ENCODE assay signal across 18 cellular contexts in the genomic region with DNA sequence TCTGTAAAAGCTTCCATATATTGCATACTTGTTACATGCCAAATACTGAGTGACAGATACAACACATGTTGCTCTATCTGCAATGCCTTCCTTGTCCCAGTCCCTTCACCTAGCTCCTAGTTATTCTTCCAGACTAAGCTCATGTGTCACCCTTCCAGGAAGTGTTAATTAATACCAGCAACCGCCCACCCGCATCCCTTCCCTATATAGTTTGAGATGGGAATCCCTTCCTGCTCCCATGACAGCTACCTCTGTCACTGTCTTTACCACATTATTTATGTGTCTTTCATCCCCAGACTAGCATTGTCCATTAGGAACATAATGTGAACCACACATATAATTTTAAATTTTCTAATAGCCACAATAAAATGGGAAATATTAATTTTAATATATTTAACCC. TPM values are rescaled to one million over a fixed set of nuclear protein-coding genes. Genes with fewer than 3 reads are reported as not detected.
A peak's percentile ranks its signal among the peaks of the same experiment; 100 is the strongest.
DNase-seq lines count a peak whose midpoint lies in the region; ATAC-seq, FAIRE-seq and TF ChIP-seq lines count a peak whose summit lies in the region.
"Had no signal": no experiment of that assay in that cellular context is flagged by ENCODE, and none has a peak within 500 bp of the region (broad histone marks: within the 10 kb centered on the region; RNA-seq: fewer than 3 reads in every experiment).

No MANE protein-coding gene starts in this region.

- FAIRE-seq in HepG2 (lab: Jason Lieb, UNC) = no peak
- no peak for FAIRE-seq in urothelium cell line (lab: Jason Lieb, UNC)
- FAIRE-seq: colon, frontal cortex, K562 had no signal

- WGBS in liver = 85% methylated on average over 2 of the region's 2 CpGs
- 94% methylated on average over 2 of the region's 2 CpGs for WGBS in HepG2 (ENCODE audit: low lambda C conversion rate)

- H3K9me3 ChIP-seq in liver (ENCODE audit: control insufficient read depth in 4 of 4, low read length in 3 of 4) (no peaks in the 10 kb centered on the region), HepG2 (ENCODE audit: low read length) (no peaks in the 10 kb centered on the region), MM.1S (replicated peaks; ENCODE audit: insufficient read depth, low read length) (no peaks in the 10 kb centered on the region)
- H3K9me3 ChIP-seq: stomach had no signal

- ATAC-seq in HepG2 (no peak), foreskin keratinocyte (peak; percentile 39), HG02938 (IDR thresholded peaks at IDR 0.05; ENCODE audit: unreplicated experiment) (no peak)
- ATAC-seq: K562 had no signal

- DNase-seq in HepG2 (ENCODE audit: low spot score) = no peak
- DNase-seq in SHP77 treated with DMSO at 0.1 percent for 48 hours (lab: John Stamatoyannopoulos, UW) = peak; percentile 37
- DNase-seq in foreskin keratinocyte = no peak
- peak; percentile 12 for DNase-seq in urothelium cell line (ENCODE audit: low spot score)
- no peak for DNase-seq in MM.1S
- no peak for DNase-seq in GM19240 (ENCODE audit: insufficient read length, low spot score)
- DNase-seq: activated CD4-positive, alpha-beta T cell treated with anti-CD3 and anti-CD28 coated beads for 1 hour; activated gamma-delta T cell; retina; T-helper 9 cell had no signal

- BruUV-seq in HepG2 (replicated peaks; lab: Mats Ljungman, UMichigan) = no TSS peak

- no peak overlapping the region for H3K9ac ChIP-seq in liver (ENCODE audit: low read depth in 1 of 2, low read length in 2 of 2)
- H3K9ac ChIP-seq in HepG2 (ENCODE audit: insufficient read depth, low read depth, low read length) = no peak overlapping the region
- H3K9ac ChIP-seq in MM.1S (ENCODE audit: low read length) = no peak overlapping the region

- H3K4me2 ChIP-seq in HepG2 (ENCODE audit: low read depth, low read length) (no peak overlapping the region), MM.1S (ENCODE audit: low read depth, low read length) (no peak overlapping the region)

- H3K79me2 ChIP-seq in HepG2 (ENCODE audit: insufficient read depth, low read length) = no peaks in the 10 kb centered on the region
- H3K79me2 ChIP-seq in MM.1S (ENCODE audit: low read length) = no peaks in the 10 kb centered on the region

- H3K4me3 ChIP-seq in liver (ENCODE audit: low read depth in 1 of 3, low read length in 3 of 3) = no peak overlapping the region
- no peak overlapping the region for H3K4me3 ChIP-seq in HepG2 (replicated peaks in 1 of 3; ENCODE audit: insufficient read depth in 1 of 3, low read depth in 2 of 3, low read length in 3 of 3)
- H3K4me3 ChIP-seq in MM.1S (ENCODE audit: low read length) = no peak overlapping the region
- H3K4me3 ChIP-seq: K562, lung, stomach had no signal

- H3K4me1 ChIP-seq in liver (ENCODE audit: control insufficient read depth in 4 of 4, insufficient read depth in 4 of 4, low read length in 3 of 4) (peaks cover 6 to 58% (median 31%) of the 10 kb centered on the region in 4 donors), HepG2 (ENCODE audit: insufficient read depth, low read length) (peaks cover 40% of the 10 kb centered on the region), foreskin keratinocyte (peaks cover 13% of the 10 kb centered on the region), MM.1S (ENCODE audit: low read length) (no peaks in the 10 kb centered on the region)

- H3K9me2 ChIP-seq in MM.1S (replicated peaks; ENCODE audit: insufficient read depth, low read length) = no peaks in the 10 kb centered on the region

- intact Hi-C loops in HepG2 (cut with micrococcal nuclease; ENCODE audit: unreplicated experiment) = loop anchor here (5.0 kb wide), 1 partner anchor 55 kb away; no protein-coding TSS in a partner anchor

- CTCF ChIA-PET in HepG2 (lab: Yijun Ruan, JAX; ENCODE audit: low intra/inter-chr PET ratio, low total read pairs) = no interaction called here

- TF ChIP-seq CTCF in liver (IDR thresholded peaks at IDR 0.05; ENCODE audit: low read depth, low read length, missing input control) (no peak), HepG2 (CRISPR knock-in tag; IDR thresholded peaks at IDR 0.05) (no peak), foreskin keratinocyte (conservative IDR thresholded peaks at IDR 0.05) (no peak), MM.1S (IDR thresholded peaks at IDR 0.05; ENCODE audit: low read length) (no peak)

- in situ Hi-C loops in HepG2 (cut with HindIII; ENCODE audit: extremely low pct_ligation_motif_present, low pct_unique_long_range_greater_than_20kb) = no loop called here

- no peak for TF ChIP-seq POLR2A in HepG2 (IDR thresholded peaks at IDR 0.05; ENCODE audit: insufficient read depth in 1 of 2, low read depth in 2 of 2, low read length in 2 of 2)

- H3K27me3 ChIP-seq in liver (ENCODE audit: control insufficient read depth in 4 of 4, insufficient read depth in 4 of 4, low read length in 3 of 4) (no peaks in the 10 kb centered on the region), HepG2 (ENCODE audit: control insufficient read depth in 1 of 2, insufficient read depth in 2 of 2, low read length in 2 of 2) (peaks cover 0 to 7% of the 10 kb centered on the region in 2 experiments; a peak in 2 of 5 replicates), foreskin keratinocyte (no peaks in the 10 kb centered on the region), MM.1S (replicated peaks; ENCODE audit: insufficient read depth, low read length) (no peaks in the 10 kb centered on the region)
- H3K27me3 ChIP-seq: stomach had no signal

- H3K27ac ChIP-seq in liver (ENCODE audit: low read depth in 1 of 2, low read length in 2 of 2) (peak overlapping the region; percentile 4 to 19), HepG2 (ENCODE audit: extremely low read length, insufficient read depth, low read length) (no peak overlapping the region), foreskin keratinocyte (no peak overlapping the region), MM.1S (ENCODE audit: low read length) (no peak overlapping the region)
- H3K27ac ChIP-seq: HL-60 had no signal

- TF ChIP-seq EP300 in HepG2 (IDR thresholded peaks at IDR 0.05; ENCODE audit: low read depth in 2 of 2, low read length in 2 of 2) = no peak
- no peak for TF ChIP-seq EP300 in HepG2 (CRISPR knock-in tag; IDR thresholded peaks at IDR 0.05; ENCODE audit: borderline replicate concordance)

- H4K20me1 ChIP-seq in HepG2 (ENCODE audit: insufficient read depth, low read length) = no peaks in the 10 kb centered on the region
- no peaks in the 10 kb centered on the region for H4K20me1 ChIP-seq in MM.1S (ENCODE audit: insufficient read depth, low read length)

- H2AFZ ChIP-seq in HepG2 (ENCODE audit: low read length) = no peak overlapping the region
- no peak overlapping the region for H2AFZ ChIP-seq in MM.1S (ENCODE audit: low read length)

- no peak for TF ChIP-seq RAD21 in liver (IDR thresholded peaks at IDR 0.05)
- no peak for TF ChIP-seq RAD21 in HepG2 (CRISPR knock-in tag; IDR thresholded peaks at IDR 0.05)

- H3K36me3 ChIP-seq in liver (ENCODE audit: control insufficient read depth in 4 of 4, insufficient read depth in 3 of 4, low read depth in 1 of 4, low read length in 3 of 4) = no peaks in the 10 kb centered on the region
- H3K36me3 ChIP-seq in HepG2 (replicated peaks in 1 of 2; ENCODE audit: control insufficient read depth in 1 of 2, insufficient read depth in 2 of 2, low read length in 2 of 2) = no peaks in the 10 kb centered on the region
- no peaks in the 10 kb centered on the region for H3K36me3 ChIP-seq in MM.1S (replicated peaks; ENCODE audit: insufficient read depth, low read length)
- H3K36me3 ChIP-seq: stomach had no signal

- POLR2A ChIA-PET in HepG2 (lab: Yijun Ruan, JAX) = no interaction called here

- H3F3A ChIP-seq in MM.1S (ENCODE audit: insufficient read depth, low read length) = no peaks in the 10 kb centered on the region

TF ChIP-seq in liver, 16 proteins besides CTCF, POLR2A, EP300 and RAD21 (continues in another document):
- TF ChIP-seq YY1 (IDR thresholded peaks at IDR 0.05) = no peak
- no peak for TF ChIP-seq GABPA (IDR thresholded peaks at IDR 0.05 in 1 of 2, conservative IDR thresholded peaks at IDR 0.05 in 1 of 2)

TF ChIP-seq in HepG2, 621 proteins besides CTCF, POLR2A, EP300 and RAD21 (continues in another document):
- TF ChIP-seq MED13 (CRISPR knock-in tag; IDR thresholded peaks at IDR 0.05) = no peak

RNA-seq across cellular contexts. Expression of gene FRY, which starts 49.5 kb away (rescaled TPM):
- 10 to 100 TPM in 1 of 2 donors, 1 to 10 TPM in 1; 6.2 to 31.2 TPM for total RNA-seq in liver
- 10 to 100 TPM; 10.3 to 15.1 TPM for polyA plus RNA-seq in liver
- total RNA-seq in HepG2 (2016; rRNA removed; fragmentation: Illumina TruSeq; extraction: Trizol) = 8.2 and 14.8 TPM in 2 replicates
- 0.79 and 2.0 TPM in 2 replicates for total RNA-seq in HepG2 (2016; cell fraction: cytosol; rRNA removed; fragmentation: Illumina TruSeq; extraction: Trizol; ENCODE audit: low read depth)
- 8.5 and 12.8 TPM in 2 replicates for total RNA-seq in HepG2 (2016; cell fraction: insoluble cytoplasmic fraction; rRNA removed; fragmentation: Illumina TruSeq; extraction: Trizol)
- 3.9 and 4.5 TPM in 2 replicates for total RNA-seq in HepG2 (2016; cell fraction: membrane; rRNA removed; fragmentation: Illumina TruSeq; extraction: Trizol)
- total RNA-seq in HepG2 (2016; cell fraction: nucleus; rRNA removed; fragmentation: Illumina TruSeq; extraction: Trizol) = 17.8 and 23.0 TPM in 2 replicates
- 13.1 and 14.6 TPM in 2 replicates for polyA plus RNA-seq in HepG2 (2011; rRNA removed)
- polyA plus RNA-seq in HepG2 (2011; cell fraction: cytosol; rRNA removed) = 9.9 and 10.4 TPM in 2 replicates
- 29.4 and 34.8 TPM in 2 replicates for polyA plus RNA-seq in HepG2 (2011; cell fraction: nucleus; rRNA removed)
- polyA plus RNA-seq in HepG2 (2012) = 9.7 and 12.6 TPM in 2 replicates
- polyA plus RNA-seq in HepG2 (2016; cell fraction: cytosol; fragmentation: Illumina TruSeq; extraction: Trizol; ENCODE audit: low read depth) = 0.15 and 0.58 TPM in 2 replicates
- 5.1 and 9.9 TPM in 2 replicates for polyA plus RNA-seq in HepG2 (2016; cell fraction: insoluble cytoplasmic fraction; fragmentation: Illumina TruSeq; extraction: Trizol; ENCODE audit: low read depth)
- 0.74 and 1.2 TPM in 2 replicates for polyA plus RNA-seq in HepG2 (2016; cell fraction: membrane; fragmentation: Illumina TruSeq; extraction: Trizol; ENCODE audit: low read depth)
- polyA plus RNA-seq in HepG2 (2016; cell fraction: nucleus; fragmentation: Illumina TruSeq; extraction: Trizol; ENCODE audit: insufficient read depth, low read depth) = 12.9 and 13.2 TPM in 2 replicates
- polyA minus RNA-seq in HepG2 (2011; rRNA and poly(A)+ RNA removed; ENCODE audit: low replicate concordance) = 0.94 and 34.8 TPM in 2 replicates
- polyA minus RNA-seq in HepG2 (2011; cell fraction: cytosol; rRNA and poly(A)+ RNA removed) = 19.9 and 22.5 TPM in 2 replicates
- polyA minus RNA-seq in HepG2 (2011; cell fraction: nucleus; rRNA and poly(A)+ RNA removed) = 96.2 and 115 TPM in 2 replicates
- 0.21 and 0.48 TPM in 2 replicates for total RNA-seq in foreskin keratinocyte
- polyA plus RNA-seq in foreskin keratinocyte = 0.04 and 0.19 TPM in 2 replicates

Comparison
In these comparisons a context has a peak if more than half of its experiments do, and no peak if none do; other contexts are left out.
1. H3K27ac ChIP-seq: peak in liver (2 of 2); none in HepG2 (single experiment), foreskin keratinocyte (single experiment) and MM.1S (single experiment).
2. DNase-seq: peak in SHP77 treated with DMSO at 0.1 percent for 48 hours (single experiment) and urothelium cell line (single experiment); none in HepG2 (single experiment), foreskin keratinocyte (0 of 2), MM.1S (single experiment) and GM19240 (single experiment).